Comparison of ENCODE assay signal across 21 cellular contexts in the genomic region with DNA sequence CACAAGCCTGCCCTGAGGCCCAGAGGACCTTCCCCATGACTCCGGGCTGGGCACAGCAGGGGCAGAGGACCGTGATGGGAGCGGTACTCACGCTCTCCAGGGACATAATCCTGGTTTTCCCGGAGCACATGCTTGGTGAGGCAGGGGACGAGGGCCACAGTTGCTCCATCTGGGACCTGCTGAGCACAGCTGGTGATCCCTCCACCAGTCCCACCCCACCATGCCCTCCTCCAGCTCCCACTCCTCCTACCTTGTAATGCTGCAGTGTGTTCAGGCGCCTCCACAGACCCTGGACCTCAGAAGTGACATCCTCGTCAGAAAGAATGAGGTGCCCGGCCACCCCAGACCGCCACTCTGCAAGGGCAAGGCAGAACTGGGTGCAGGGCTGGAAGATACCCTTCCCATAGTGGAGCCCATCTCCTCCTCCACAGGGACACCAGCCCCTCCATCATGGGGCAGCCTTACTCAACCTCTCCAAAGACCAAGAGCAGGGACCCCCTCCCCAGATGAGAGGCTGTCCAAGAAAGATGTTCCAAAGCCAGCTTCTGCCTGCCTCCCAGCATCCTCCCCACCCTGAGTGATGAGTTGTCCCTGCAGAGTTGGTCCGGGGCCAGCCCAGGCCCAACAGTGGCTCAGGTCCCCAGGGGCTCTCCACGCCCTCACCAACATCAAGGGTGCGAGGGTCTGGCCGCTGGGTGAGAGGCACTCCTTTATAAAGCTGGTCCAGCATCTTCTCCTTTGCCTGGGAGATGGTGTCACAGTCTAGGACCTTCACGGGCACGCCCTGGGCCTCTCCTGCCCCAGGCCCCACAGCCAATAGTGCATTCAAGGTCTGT. TPM values are rescaled to one million over a fixed set of nuclear protein-coding genes. Genes with fewer than 3 reads are reported as not detected.
DNase-seq lines count a peak whose midpoint lies in the region; ATAC-seq and TF ChIP-seq lines count a peak whose summit lies in the region.
"Had no signal": no experiment of that assay in that cellular context is flagged by ENCODE, and none has a peak within 500 bp of the region (broad histone marks: within the 10 kb centered on the region; RNA-seq: fewer than 3 reads in every experiment).

No MANE protein-coding gene starts in this region.

- H3K36me3 ChIP-seq in right lobe of liver: peaks cover 0 to 98% (median 42%) of the 10 kb centered on the region in 4 donors
- peaks cover 39 to 76% of the 10 kb centered on the region in 2 donors for H3K36me3 ChIP-seq in stomach smooth muscle (ENCODE audit: control insufficient read depth in 2 of 2, insufficient read depth in 2 of 2, low read length in 2 of 2)
- H3K36me3 ChIP-seq in prostate gland: peaks cover 46 to 67% of the 10 kb centered on the region in 2 donors

- 96% methylated on average over 4 of the region's 16 CpGs for WGBS in right lobe of liver (ENCODE audit: insufficient coverage, low coverage, low lambda C conversion rate, missing lambda C conversion rate)
- WGBS in prostate gland: 96% methylated on average over 16 of the region's 16 CpGs

- no peak for TF ChIP-seq POLR2A in right lobe of liver (IDR thresholded peaks at IDR 0.05)
- TF ChIP-seq POLR2A in prostate gland (IDR thresholded peaks at IDR 0.05): no peak

- no peak overlapping the region for H3K4me3 ChIP-seq in right lobe of liver
- H3K4me3 ChIP-seq in stomach smooth muscle (ENCODE audit: low read length in 2 of 2): no peak overlapping the region
- H3K4me3 ChIP-seq in prostate gland: no peak overlapping the region
- H3K4me3 ChIP-seq: Peyer's patch, smooth muscle cell, thyroid gland had no signal

- ATAC-seq in T-helper 17 cell: no peak
- ATAC-seq in right lobe of liver: no peak

- H3K4me1 Mint-ChIP-seq in T-helper 17 cell: no peaks in the 10 kb centered on the region
- H3K4me1 Mint-ChIP-seq: CD4-positive, CD25-positive, alpha-beta regulatory T cell had no signal

- H3K27ac Mint-ChIP-seq in T-helper 17 cell: peak overlapping the region; percentile 19
- H3K27ac Mint-ChIP-seq: activated CD4-positive, alpha-beta memory T cell treated with anti-CD3 and anti-CD28 coated beads for 36 hours; CD4-positive, CD25-positive, alpha-beta regulatory T cell had no signal

- TF ChIP-seq CTCF in right lobe of liver (IDR thresholded peaks at IDR 0.05) (no peak), prostate gland (IDR thresholded peaks at IDR 0.05) (no peak)

- H3K4me3 Mint-ChIP-seq in T-helper 17 cell: no peak overlapping the region
- H3K4me3 Mint-ChIP-seq: activated CD4-positive, alpha-beta memory T cell treated with anti-CD3 and anti-CD28 coated beads for 36 hours; CD4-positive, CD25-positive, alpha-beta regulatory T cell had no signal

- H3K9ac ChIP-seq in stomach smooth muscle (ENCODE audit: low read length in 2 of 2): no peak overlapping the region

- H3K27me3 ChIP-seq in right lobe of liver: no peaks in the 10 kb centered on the region
- no peaks in the 10 kb centered on the region for H3K27me3 ChIP-seq in stomach smooth muscle (ENCODE audit: control insufficient read depth in 1 of 2, insufficient read depth in 2 of 2, low read length in 2 of 2)
- no peaks in the 10 kb centered on the region for H3K27me3 ChIP-seq in prostate gland (replicated peaks; ENCODE audit: insufficient read depth)
- H3K27me3 ChIP-seq: Peyer's patch, thyroid gland had no signal

- intact Hi-C loops in right lobe of liver (cut with DNase I): no loop called here
- intact Hi-C loops in prostate gland (cut with DNase I): no loop called here

- H3K9me3 ChIP-seq in T-helper 17 cell (ENCODE audit: control insufficient read depth, low read length, poor library complexity, severe bottlenecking) (no peaks in the 10 kb centered on the region), right lobe of liver (no peaks in the 10 kb centered on the region), stomach smooth muscle (ENCODE audit: control insufficient read depth in 2 of 2, low read length in 2 of 2) (no peaks in the 10 kb centered on the region), prostate gland (no peaks in the 10 kb centered on the region)
- H3K9me3 ChIP-seq: Peyer's patch, thyroid gland had no signal

- H3K27me3 Mint-ChIP-seq in T-helper 17 cell: no peaks in the 10 kb centered on the region
- H3K27me3 Mint-ChIP-seq: activated CD4-positive, alpha-beta memory T cell treated with anti-CD3 and anti-CD28 coated beads for 36 hours; CD4-positive, CD25-positive, alpha-beta regulatory T cell had no signal

- H3K36me3 Mint-ChIP-seq in T-helper 17 cell (ENCODE audit: low read depth): no peaks in the 10 kb centered on the region
- H3K36me3 Mint-ChIP-seq: activated CD4-positive, alpha-beta memory T cell treated with anti-CD3 and anti-CD28 coated beads for 36 hours; CD4-positive, CD25-positive, alpha-beta regulatory T cell had no signal

- H3K27ac ChIP-seq in right lobe of liver (no peak overlapping the region), stomach smooth muscle (ENCODE audit: low read length) (peak overlapping the region; percentile 37), prostate gland (no peak overlapping the region)
- H3K27ac ChIP-seq: Peyer's patch, thyroid gland had no signal

- DNase-seq in activated effector memory CD4-positive, alpha-beta T cell treated with anti-CD3 and anti-CD28 coated beads, Interleukin-2, amount 50 U/mL, for 16 hours: peak; percentile 53
- no peak for DNase-seq in activated effector memory CD4-positive, alpha-beta T cell treated with Interleukin-2 at 50 U/mL for 16 hours
- DNase-seq in T-helper 17 cell (peak in 1 of 3 donors; percentile 2), right lobe of liver (peak in 2 of 3 donors; percentile 8 to 43), prostate gland (ENCODE audit: low spot score) (no peak), NK-92 (lab: John Stamatoyannopoulos, UW; ENCODE audit: unreplicated experiment) (no peak), NAMALWA (ENCODE audit: low spot score) (no peak)
- DNase-seq: activated CD4-positive, alpha-beta memory T cell treated with anti-CD3 and anti-CD28 coated beads for 36 hours; caudate nucleus; CD4-positive, CD25-positive, alpha-beta regulatory T cell; DND-41; effector CD8-positive, alpha-beta T cell; NCI-H1436; NCI-H82; occipital lobe had no signal

- H3K4me1 ChIP-seq in right lobe of liver (no peaks in the 10 kb centered on the region), stomach smooth muscle (ENCODE audit: control insufficient read depth, insufficient read depth, low read length) (peaks cover 21% of the 10 kb centered on the region), prostate gland (replicated peaks) (no peaks in the 10 kb centered on the region)
- H3K4me1 ChIP-seq: Peyer's patch, thyroid gland had no signal

RNA-seq across cellular contexts. Expression of gene PLXNB1, which starts 19.5 kb away (rescaled TPM):
- 1 to 10 TPM; 2.4 to 4.1 TPM for total RNA-seq in T-helper 17 cell
- total RNA-seq in right lobe of liver: 100 to 1,000 TPM in 2 of 6 experiments, 10 to 100 TPM in 4; 65.9 to 132 (median 86.5) TPM
- 100 to 1,000 TPM; 115 to 182 TPM for total RNA-seq in prostate gland

RNA-seq across cellular contexts. Expression of gene CCDC51, which starts 29.5 kb away (rescaled TPM):
- 1 to 10 TPM; 4.1 TPM for total RNA-seq in T-helper 17 cell
- total RNA-seq in right lobe of liver: 10 to 100 TPM in 2 of 6 experiments, 1 to 10 TPM in 4; 5.9 to 16.0 (median 8.1) TPM
- total RNA-seq in prostate gland: 10 to 100 TPM; 12.7 to 14.8 TPM

RNA-seq across cellular contexts. Expression of gene TMA7, which starts 29.6 kb away (rescaled TPM):
- total RNA-seq in T-helper 17 cell: 100 to 1,000 TPM; 226 to 233 TPM
- total RNA-seq in right lobe of liver: 100 to 1,000 TPM in 2 of 6 experiments, 10 to 100 TPM in 4; 64.8 to 182 (median 80.1) TPM
- 100 to 1,000 TPM; 310 to 446 TPM for total RNA-seq in prostate gland

RNA-seq across cellular contexts. Expression of gene ATRIP, which starts 36.1 kb away (rescaled TPM):
- 1 to 10 TPM; 7.6 to 9.3 TPM for total RNA-seq in T-helper 17 cell
- total RNA-seq in right lobe of liver: 1 to 10 TPM; 2.4 to 4.5 (median 3.2) TPM
- total RNA-seq in prostate gland: 10 to 100 TPM in 1 of 2 donors, 1 to 10 TPM in 1; 7.7 to 16.5 TPM

RNA-seq across cellular contexts. Expression of gene FBXW12, which starts 38.4 kb away (rescaled TPM):
- total RNA-seq in T-helper 17 cell (not detected), right lobe of liver (not detected), prostate gland (under 1 TPM in 1 of 2 donors, not detected in 1; 0.68 TPM)
- total RNA-seq: activated CD4-positive, alpha-beta memory T cell treated with anti-CD3 and anti-CD28 coated beads for 36 hours; CD4-positive, CD25-positive, alpha-beta regulatory T cell; fibroblast of lung; mucosa of gallbladder; Peyer's patch; smooth muscle cell; thyroid gland had no signal

Comparison
In these comparisons a context has a peak if more than half of its experiments do, and no peak if none do; other contexts are left out.
1. DNase-seq: peak in activated effector memory CD4-positive, alpha-beta T cell treated with anti-CD3 and anti-CD28 coated beads, Interleukin-2, amount 50 U/mL, for 16 hours (single experiment) and right lobe of liver (2 of 3); none in activated effector memory CD4-positive, alpha-beta T cell treated with Interleukin-2 at 50 U/mL for 16 hours (single experiment), prostate gland (single experiment), NK-92 (single experiment) and NAMALWA (single experiment).
2. RNA of gene PLXNB1, which starts 19.5 kb away (total RNA-seq): 115 to 182 TPM in prostate gland and 65.9 to 132 TPM in right lobe of liver; 2.4 to 4.1 TPM in T-helper 17 cell; every median in the first group is over 10 times any median in the second.